ENCODE assay signal across 8 cellular contexts in the genomic region with DNA sequence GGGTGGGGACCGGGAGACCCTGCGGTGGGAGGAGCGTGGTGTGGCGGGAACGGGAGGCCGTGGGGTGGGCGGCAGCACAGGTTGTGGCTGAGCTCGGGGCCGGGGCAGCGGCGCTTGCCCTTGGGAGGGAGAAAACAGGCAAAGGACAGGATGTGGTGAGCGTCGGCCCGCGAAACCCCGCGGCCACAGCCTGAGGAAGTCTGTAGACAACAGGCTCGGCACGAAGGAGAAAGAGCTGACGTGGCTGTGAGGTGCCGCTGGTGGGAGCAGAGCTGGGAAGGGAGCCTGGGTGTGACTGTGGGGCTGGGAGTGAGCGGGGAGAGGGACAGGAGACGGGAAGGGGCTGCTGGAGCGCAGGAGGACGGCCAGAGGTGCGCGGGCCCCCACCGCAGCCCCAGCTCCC.
DNase-seq lines count a peak whose midpoint lies in the region; ATAC-seq lines count a peak whose summit lies in the region.

No MANE protein-coding gene starts in this region.

- peaks cover 3 to 4% of the 10 kb centered on the region in 2 donors for H3K9me3 Mint-ChIP-seq in stimulated activated naive B cell treated with anti-CD40 and anti-IgM and Interleukin-4, amounts not matched to agents 10 μg/mL and 1 μg/mL and 100 μg/mL, for 72 hours

- H3K27ac Mint-ChIP-seq in stimulated activated naive B cell treated with anti-CD40 and anti-IgM and Interleukin-4, amounts not matched to agents 10 μg/mL and 1 μg/mL and 100 μg/mL, for 72 hours: peak overlapping the region; percentile 96

- DNase-seq in activated CD4-positive, alpha-beta T cell treated with anti-CD3 and anti-CD28 coated beads, Interleukin-2, amount 50 U/mL, for 48 hours: peak; percentile 55 to 59
- DNase-seq in islet precursor cell (peak; percentile 40), D341Med (ENCODE audit: low spot score) (no peak), GOT3 (lab: John Stamatoyannopoulos, UW) (no peak), NCI-H446 treated with DMSO at 0.1 percent for 48 hours (lab: John Stamatoyannopoulos, UW) (no peak)
- peak; percentile 72 for DNase-seq in stimulated activated naive B cell treated with anti-CD40 and anti-IgM and Interleukin-4, amounts not matched to agents 10 μg/mL and 1 μg/mL and 100 μg/mL, for 72 hours

- ATAC-seq in GM19395 (IDR thresholded peaks at IDR 0.05; ENCODE audit: unreplicated experiment): peak; percentile 62
- ATAC-seq in HG03432 (IDR thresholded peaks at IDR 0.05; ENCODE audit: unreplicated experiment): peak; percentile 59
- ATAC-seq in stimulated activated naive B cell treated with anti-CD40 and anti-IgM and Interleukin-4, amounts not matched to agents 10 μg/mL and 1 μg/mL and 100 μg/mL, for 72 hours (replicated peaks): peak; percentile 74

- H3K4me1 Mint-ChIP-seq in stimulated activated naive B cell treated with anti-CD40 and anti-IgM and Interleukin-4, amounts not matched to agents 10 μg/mL and 1 μg/mL and 100 μg/mL, for 72 hours: peaks cover 22 to 37% of the 10 kb centered on the region in 2 donors

- H3K4me3 Mint-ChIP-seq in stimulated activated naive B cell treated with anti-CD40 and anti-IgM and Interleukin-4, amounts not matched to agents 10 μg/mL and 1 μg/mL and 100 μg/mL, for 72 hours: peak overlapping the region; percentile 86 to 88

- H3K27me3 Mint-ChIP-seq in stimulated activated naive B cell treated with anti-CD40 and anti-IgM and Interleukin-4, amounts not matched to agents 10 μg/mL and 1 μg/mL and 100 μg/mL, for 72 hours: no peaks in the 10 kb centered on the region

- peaks cover 4 to 7% of the 10 kb centered on the region in 2 donors for H3K36me3 Mint-ChIP-seq in stimulated activated naive B cell treated with anti-CD40 and anti-IgM and Interleukin-4, amounts not matched to agents 10 μg/mL and 1 μg/mL and 100 μg/mL, for 72 hours

Comparison
In these comparisons a context has a peak if more than half of its experiments do, and no peak if none do; other contexts are left out.
1. DNase-seq: peak in activated CD4-positive, alpha-beta T cell treated with anti-CD3 and anti-CD28 coated beads, Interleukin-2, amount 50 U/mL, for 48 hours (2 of 2), islet precursor cell (single experiment) and stimulated activated naive B cell treated with anti-CD40 and anti-IgM and Interleukin-4, amounts not matched to agents 10 μg/mL and 1 μg/mL and 100 μg/mL, for 72 hours (single experiment); none in D341Med (single experiment), GOT3 (single experiment) and NCI-H446 treated with DMSO at 0.1 percent for 48 hours (single experiment).
2. Peak in every context shown above with its lines, with median percentiles within 50 percentile points of each other: ATAC-seq.